In the genomic region with DNA sequence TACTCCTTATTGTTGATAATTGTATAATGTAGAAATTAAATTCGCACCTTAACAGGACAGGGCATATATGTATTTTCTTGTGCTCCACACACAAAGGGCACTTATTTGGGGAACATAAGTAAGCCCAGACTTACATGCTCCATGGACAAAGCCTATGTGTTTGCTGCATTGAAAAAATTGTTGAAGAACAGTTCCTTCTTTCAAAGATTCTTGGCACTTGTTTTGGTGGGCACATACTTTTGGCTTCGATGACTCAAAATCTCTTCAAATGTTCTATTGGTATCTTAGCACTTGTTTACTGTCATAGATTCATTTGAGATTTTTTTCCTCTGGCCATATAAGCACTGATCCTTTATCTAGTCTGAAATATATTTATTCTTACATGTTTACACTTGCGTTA, we compare ENCODE assay signal across 18 cellular contexts. TPM values are rescaled to one million over a fixed set of nuclear protein-coding genes. Genes with fewer than 3 reads are reported as not detected.
DNase-seq lines count a peak whose midpoint lies in the region; ATAC-seq and TF ChIP-seq lines count a peak whose summit lies in the region.
"Had no signal": no experiment of that assay in that cellular context is flagged by ENCODE, and none has a peak within 500 bp of the region (broad histone marks: within the 10 kb centered on the region; RNA-seq: fewer than 3 reads in every experiment).

No MANE protein-coding gene starts in this region.

- TF ChIP-seq CTCF in spleen (IDR thresholded peaks at IDR 0.05 in 8 of 11, conservative IDR thresholded peaks at IDR 0.05 in 3 of 11): no peak

- peak overlapping the region in 5 of 8 donors; percentile 94 to 98 (median 97) for H3K27ac ChIP-seq in spleen

- TF ChIP-seq POLR2A in spleen (IDR thresholded peaks at IDR 0.05): no peak

- 77 to 93% (median 91%) methylated on average over 3 of the region's 3 CpGs for WGBS in spleen, 5 donors

- no peaks in the 10 kb centered on the region for H3K27me3 ChIP-seq in spleen (replicated peaks in 1 of 7)
- H3K27me3 ChIP-seq: body of pancreas, gastrocnemius medialis had no signal

- intact Hi-C loops in spleen (cut with DNase I; ENCODE audit: low total_unique reads): loop anchor here (2.0 kb wide), 1 partner anchor 217 kb away; no protein-coding TSS in a partner anchor

- no peak overlapping the region for H3K4me3 ChIP-seq in spleen
- H3K4me3 ChIP-seq: body of pancreas had no signal

- DNase-seq in EL (peak; percentile 39), NOMO-1 treated with DMSO at 0.1 percent for 48 hours (lab: John Stamatoyannopoulos, UW; ENCODE audit: unreplicated experiment) (peak; percentile 24), fibroblast of peridontal ligament (ENCODE audit: extremely low read depth) (peak; percentile 73), spleen (no peak), NCI-H524 (lab: John Stamatoyannopoulos, UW) (no peak), amniotic stem cell (lab: John Stamatoyannopoulos, UW) (no peak)
- DNase-seq: activated effector memory CD4-positive, alpha-beta T cell treated with Interleukin-2 at 50 U/mL for 16 hours; body of pancreas; CD8-positive, alpha-beta memory T cell; effector CD4-positive, alpha-beta T cell; gastrocnemius medialis; H9; islet precursor cell; NCI-H1048; NCI-H446; stimulated activated CD4-positive, alpha-beta T cell treated with anti-CD3 and anti-CD28 coated beads, Interleukin-4, amount 100 ng/mL, for 24 hours; T-helper 9 cell had no signal

- H3K9me3 ChIP-seq in spleen: peaks cover 0 to 5% (median 0%) of the 10 kb centered on the region in 8 donors
- H3K9me3 ChIP-seq: body of pancreas, gastrocnemius medialis had no signal

- peaks cover 26 to 49% (median 43%) of the 10 kb centered on the region in 6 donors for H3K4me1 ChIP-seq in spleen

- peaks cover 0 to 5% (median 0%) of the 10 kb centered on the region in 6 donors for H3K36me3 ChIP-seq in spleen
- H3K36me3 ChIP-seq: gastrocnemius medialis had no signal

- no peak for ATAC-seq in HG03571 (IDR thresholded peaks at IDR 0.05; ENCODE audit: unreplicated experiment)
- ATAC-seq: gastrocnemius medialis had no signal

RNA-seq across cellular contexts. Expression of gene MAP4K5, which starts 1.4 kb away (rescaled TPM):
- total RNA-seq in spleen: 100 to 1,000 TPM in 3 of 7 donors, 10 to 100 TPM in 4; 47.5 to 172 (median 57.9) TPM
- polyA plus RNA-seq in spleen: 10 to 100 TPM in 2 of 3 donors, 1 to 10 TPM in 1; 9.1 to 15.9 (median 11.9) TPM

RNA-seq across cellular contexts. Expression of gene ATL1, which starts 26.1 kb away (rescaled TPM):
- 1 to 10 TPM; 1.0 to 3.2 (median 1.7) TPM for total RNA-seq in spleen
- polyA plus RNA-seq in spleen: 1 to 10 TPM in 2 of 3 donors, under 1 TPM in 1; 0.91 to 1.4 (median 1.3) TPM

Comparison
In these comparisons a context has a peak if more than half of its experiments do, and no peak if none do; other contexts are left out.
1. DNase-seq: peak in EL (single experiment), NOMO-1 treated with DMSO at 0.1 percent for 48 hours (single experiment) and fibroblast of peridontal ligament (single experiment); none in spleen (single experiment), NCI-H524 (0 of 2) and amniotic stem cell (single experiment).